17 cellular contexts compared by ENCODE assay signal in the genomic region with DNA sequence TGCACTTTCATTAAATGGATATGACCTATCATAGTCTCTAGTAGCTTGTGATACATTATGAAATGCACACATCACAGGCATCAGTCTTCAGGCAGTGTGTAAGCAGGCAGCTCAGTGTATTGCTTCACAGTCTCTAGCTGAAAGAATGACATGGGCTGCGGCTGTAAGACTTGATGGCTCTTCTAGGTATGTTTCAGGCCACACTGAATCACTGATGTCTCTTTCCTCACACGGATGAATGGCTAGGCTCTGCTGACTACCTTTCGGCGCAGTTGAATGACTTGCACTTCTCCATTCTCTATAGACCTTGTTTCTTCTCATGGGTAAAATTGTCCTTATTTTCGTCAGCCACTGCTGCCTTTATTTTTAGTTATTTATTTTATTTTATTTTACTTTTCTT. TPM values are rescaled to one million over a fixed set of nuclear protein-coding genes. Genes with fewer than 3 reads are reported as not detected.
A peak's percentile ranks its signal among the peaks of the same experiment; 100 is the strongest.
DNase-seq lines count a peak whose midpoint lies in the region; ATAC-seq and TF ChIP-seq lines count a peak whose summit lies in the region.
"Had no signal": no experiment of that assay in that cellular context is flagged by ENCODE, and none has a peak within 500 bp of the region (broad histone marks: within the 10 kb centered on the region; RNA-seq: fewer than 3 reads in every experiment).

No MANE protein-coding gene starts in this region.

- H3K27ac ChIP-seq in brain microvascular endothelial cell: peak overlapping the region; percentile 90
- H3K27ac ChIP-seq: colonic mucosa had no signal

- peak overlapping the region; percentile 5 for H3K27ac Mint-ChIP-seq in memory B cell
- no peak overlapping the region for H3K27ac Mint-ChIP-seq in naive thymus-derived CD8-positive, alpha-beta T cell
- H3K27ac Mint-ChIP-seq: activated CD4-positive, alpha-beta T cell treated with anti-CD3 and anti-CD28 coated beads, Interleukin-2, amount 10 ng/mL, durations not matched to agents 24 days and 14 days; activated naive CD8-positive, alpha-beta T cell treated with anti-CD3 and anti-CD28 coated beads, Interleukin-2, amount 50 U/mL, for 24 hours had no signal

- H3K9me3 Mint-ChIP-seq in memory B cell: no peaks in the 10 kb centered on the region
- no peaks in the 10 kb centered on the region for H3K9me3 Mint-ChIP-seq in naive thymus-derived CD8-positive, alpha-beta T cell
- H3K9me3 Mint-ChIP-seq: activated CD4-positive, alpha-beta T cell treated with anti-CD3 and anti-CD28 coated beads, Interleukin-2, amount 10 ng/mL, durations not matched to agents 24 days and 14 days; activated naive CD8-positive, alpha-beta T cell treated with anti-CD3 and anti-CD28 coated beads, Interleukin-2, amount 50 U/mL, for 24 hours; activated T-cell treated with anti-CD3 and anti-CD28 coated beads, Interleukin-2, amount 50 U/mL, for 4 hours had no signal

- peak; percentile 9 for DNase-seq in AG08395 (ENCODE audit: low spot score)
- DNase-seq in brain microvascular endothelial cell: peak; percentile 59
- DNase-seq in memory B cell (ENCODE audit: low spot score in 2 of 2): peak in 1 of 2 donors; percentile 10
- DNase-seq in naive thymus-derived CD8-positive, alpha-beta T cell: no peak
- DNase-seq: activated CD4-positive, alpha-beta T cell treated with anti-CD3 and anti-CD28 coated beads, Interleukin-2, amount 10 ng/mL, durations not matched to agents 24 days and 14 days; activated naive CD8-positive, alpha-beta T cell treated with anti-CD3 and anti-CD28 coated beads, Interleukin-2, amount 50 U/mL, for 24 hours; activated T-cell treated with anti-CD3 and anti-CD28 coated beads, Interleukin-2, amount 50 U/mL, for 4 hours; colonic mucosa; NCI-H1092 treated with DMSO at 0.1 percent for 48 hours; SHP77 treated with DMSO at 0.1 percent for 48 hours; stimulated activated CD4-positive, alpha-beta T cell treated with anti-CD3 and anti-CD28 coated beads, Interleukin-15, amount 100 ng/mL, for 24 hours; T1000 had no signal

- TF ChIP-seq CTCF in brain microvascular endothelial cell (IDR thresholded peaks at IDR 0.05; ENCODE audit: low read depth, low read length, missing control alignments): no peak

- peaks cover 11% of the 10 kb centered on the region for H3K4me1 Mint-ChIP-seq in memory B cell
- H3K4me1 Mint-ChIP-seq in naive thymus-derived CD8-positive, alpha-beta T cell: peaks cover 2 to 20% (median 15%) of the 10 kb centered on the region in 4 donors

- H3K27me3 Mint-ChIP-seq in memory B cell: no peaks in the 10 kb centered on the region
- no peaks in the 10 kb centered on the region for H3K27me3 Mint-ChIP-seq in naive thymus-derived CD8-positive, alpha-beta T cell
- H3K27me3 Mint-ChIP-seq: activated CD4-positive, alpha-beta T cell treated with anti-CD3 and anti-CD28 coated beads, Interleukin-2, amount 10 ng/mL, durations not matched to agents 24 days and 14 days; activated naive CD8-positive, alpha-beta T cell treated with anti-CD3 and anti-CD28 coated beads, Interleukin-2, amount 50 U/mL, for 24 hours had no signal

- ATAC-seq in GM21717 (IDR thresholded peaks at IDR 0.05; ENCODE audit: unreplicated experiment): peak; percentile 52
- peak; percentile 93 for ATAC-seq in memory B cell (ENCODE audit: low read depth)
- no peak for ATAC-seq in naive thymus-derived CD8-positive, alpha-beta T cell
- ATAC-seq in GM18498 (IDR thresholded peaks at IDR 0.05; ENCODE audit: unreplicated experiment): no peak
- ATAC-seq in HG03432 (IDR thresholded peaks at IDR 0.05; ENCODE audit: unreplicated experiment): no peak
- ATAC-seq in GM21737 (IDR thresholded peaks at IDR 0.05; ENCODE audit: unreplicated experiment): no peak
- ATAC-seq: activated naive CD8-positive, alpha-beta T cell treated with anti-CD3 and anti-CD28 coated beads, Interleukin-2, amount 50 U/mL, for 24 hours; activated T-cell treated with anti-CD3 and anti-CD28 coated beads, Interleukin-2, amount 50 U/mL, for 4 hours; left lobe of liver had no signal

- H3K36me3 Mint-ChIP-seq in memory B cell: peaks cover 14% of the 10 kb centered on the region
- H3K36me3 Mint-ChIP-seq in naive thymus-derived CD8-positive, alpha-beta T cell: peaks cover 0 to 72% (median 15%) of the 10 kb centered on the region in 3 donors

- in situ Hi-C loops in brain microvascular endothelial cell (cut with HindIII; ENCODE audit: low pct_ligation_motif_present, low sequenced_read_pairs): no loop called here

- no peak overlapping the region for H3K4me3 ChIP-seq in brain microvascular endothelial cell (ENCODE audit: low read depth, low read length)
- H3K4me3 ChIP-seq: colonic mucosa had no signal

- H3K4me3 Mint-ChIP-seq in memory B cell: no peak overlapping the region
- H3K4me3 Mint-ChIP-seq in naive thymus-derived CD8-positive, alpha-beta T cell: no peak overlapping the region
- H3K4me3 Mint-ChIP-seq: activated CD4-positive, alpha-beta T cell treated with anti-CD3 and anti-CD28 coated beads, Interleukin-2, amount 10 ng/mL, durations not matched to agents 24 days and 14 days; activated naive CD8-positive, alpha-beta T cell treated with anti-CD3 and anti-CD28 coated beads, Interleukin-2, amount 50 U/mL, for 24 hours; activated T-cell treated with anti-CD3 and anti-CD28 coated beads, Interleukin-2, amount 50 U/mL, for 4 hours had no signal

- H3K36me3 ChIP-seq in brain microvascular endothelial cell (replicated peaks): no peaks in the 10 kb centered on the region
- H3K36me3 ChIP-seq: colonic mucosa had no signal

- no peaks in the 10 kb centered on the region for H3K27me3 ChIP-seq in brain microvascular endothelial cell (replicated peaks)
- H3K27me3 ChIP-seq: colonic mucosa had no signal

- POLR2A ChIA-PET in naive thymus-derived CD8-positive, alpha-beta T cell (lab: Charles Lee): interaction anchor here (0.5 kb wide), 1 partner anchor 16 kb away, joined by 3 read pairs; no protein-coding TSS in a partner anchor

RNA-seq across cellular contexts. Expression of a gene that starts 15.4 kb away (rescaled TPM):
- 10 to 100 TPM; 27.0 to 28.5 TPM for total RNA-seq in naive thymus-derived CD8-positive, alpha-beta T cell
- polyA plus RNA-seq in naive thymus-derived CD8-positive, alpha-beta T cell: 10 to 100 TPM in 2 of 3 donors, 1 to 10 TPM in 1; 8.3 to 14.3 (median 11.1) TPM

Comparison
In these comparisons a context has a peak if more than half of its experiments do, and no peak if none do; other contexts are left out.
1. DNase-seq: peak in AG08395 (single experiment) and brain microvascular endothelial cell (single experiment); none in naive thymus-derived CD8-positive, alpha-beta T cell (0 of 10).
2. ATAC-seq: peak in GM21717 (single experiment) and memory B cell (single experiment); none in naive thymus-derived CD8-positive, alpha-beta T cell (0 of 2), GM18498 (single experiment), HG03432 (single experiment) and GM21737 (single experiment).